9 cellular contexts compared by ENCODE assay signal in genomic region chr22:23216331-23217170, GRCh38. TPM values are rescaled to one million over a fixed set of nuclear protein-coding genes. Genes with fewer than 3 reads are reported as not detected.
DNase-seq lines count a peak whose midpoint lies in the region; ATAC-seq and TF ChIP-seq lines count a peak whose summit lies in the region.
"Had no signal": no experiment of that assay in that cellular context is flagged by ENCODE, and none has a peak within 500 bp of the region (broad histone marks: within the 10 kb centered on the region; RNA-seq: fewer than 3 reads in every experiment).

No MANE protein-coding gene starts in this region.

- H3K27me3 ChIP-seq in heart left ventricle (no peaks in the 10 kb centered on the region), muscle layer of duodenum (ENCODE audit: low read depth, low read length) (no peaks in the 10 kb centered on the region), aorta (ENCODE audit: control insufficient read depth in 1 of 2, insufficient read depth in 2 of 2, low read length in 1 of 2) (no peaks in the 10 kb centered on the region)
- H3K27me3 ChIP-seq: cardiac muscle cell had no signal

- DNase-seq in heart left ventricle: no peak
- no peak for DNase-seq in Right ventricle myocardium inferior (ENCODE audit: missing footprints)
- peak; percentile 65 to 73 for DNase-seq in activated T-cell treated with anti-CD3 and anti-CD28 coated beads, Interleukin-2, amount 50 U/mL, for 48 hours
- DNase-seq in aorta: peak; percentile 37 to 49
- no peak for DNase-seq in NCI-H146 treated with DMSO at 0.1 percent for 48 hours (lab: John Stamatoyannopoulos, UW; ENCODE audit: unreplicated experiment)

- H3K4me1 ChIP-seq in heart left ventricle: peaks cover 25 to 100% (median 80%) of the 10 kb centered on the region in 12 donors
- H3K4me1 ChIP-seq in muscle layer of duodenum (ENCODE audit: control insufficient read depth in 1 of 2, insufficient read depth in 2 of 2, low read length in 2 of 2): peaks cover 36 to 50% of the 10 kb centered on the region in 2 donors
- H3K4me1 ChIP-seq in aorta (ENCODE audit: control insufficient read depth in 1 of 2, insufficient read depth in 2 of 2, low read length in 2 of 2): peaks cover 4 to 8% of the 10 kb centered on the region in 2 donors

- TF ChIP-seq POLR2A in heart left ventricle (IDR thresholded peaks at IDR 0.05): no peak

- no peaks in the 10 kb centered on the region for H3K36me3 ChIP-seq in heart left ventricle
- H3K36me3 ChIP-seq in muscle layer of duodenum (ENCODE audit: control insufficient read depth in 1 of 2, insufficient read depth in 2 of 2, low read length in 2 of 2): no peaks in the 10 kb centered on the region
- no peaks in the 10 kb centered on the region for H3K36me3 ChIP-seq in aorta (ENCODE audit: control insufficient read depth in 1 of 2, insufficient read depth in 2 of 2, low read length in 1 of 2)
- H3K36me3 ChIP-seq: cardiac muscle cell had no signal

- WGBS in heart left ventricle, 4 donors: 73 to 86% (median 78%) methylated on average over 16 of the region's 16 CpGs
- WGBS in aorta, 2 donors: 79 to 88% methylated on average over 16 of the region's 16 CpGs

- H3K4me3 ChIP-seq in heart left ventricle (no peak overlapping the region), muscle layer of duodenum (ENCODE audit: low read depth in 1 of 2, low read length in 2 of 2) (no peak overlapping the region), aorta (ENCODE audit: low read length in 2 of 2) (no peak overlapping the region)
- H3K4me3 ChIP-seq: cardiac muscle cell had no signal

- H3K27ac ChIP-seq in heart left ventricle: peak overlapping the region in 9 of 12 donors; percentile 19 to 68 (median 48)
- H3K27ac ChIP-seq in muscle layer of duodenum (ENCODE audit: low read length): peak overlapping the region; percentile 43
- peak overlapping the region in 1 of 2 donors; percentile 11 for H3K27ac ChIP-seq in aorta (ENCODE audit: low read depth in 1 of 2, low read length in 2 of 2)
- H3K27ac ChIP-seq: cardiac muscle cell had no signal

- no peak for TF ChIP-seq CTCF in heart left ventricle (IDR thresholded peaks at IDR 0.05)

- intact Hi-C loops in heart left ventricle (cut with DNase I): loop anchor here in 4 of 10 donors (2.0 to 5.0 kb wide), 2 partner anchors 20 to 34 kb away; partner anchors contain the start of gene BCR (in 3 of the 4)
- intact Hi-C loops in Right ventricle myocardium inferior (cut with DNase I): no loop called here
- intact Hi-C loops in aorta (cut with DNase I): loop anchor here in 1 of 2 donors (5.0 kb wide), 2 partner anchors 34 to 41 kb away; partner anchors contain the start of gene BCR

- H3K9me3 ChIP-seq in heart left ventricle (no peaks in the 10 kb centered on the region), muscle layer of duodenum (ENCODE audit: control insufficient read depth in 1 of 2, low read length in 2 of 2) (no peaks in the 10 kb centered on the region), aorta (ENCODE audit: control insufficient read depth, low read length) (no peaks in the 10 kb centered on the region)

- no peak for ATAC-seq in heart left ventricle
- no peak for ATAC-seq in Right ventricle myocardium inferior
- ATAC-seq in aorta (ENCODE audit: low FRiP score): no peak
- ATAC-seq in HG02623 (IDR thresholded peaks at IDR 0.05; ENCODE audit: unreplicated experiment): no peak
- ATAC-seq in GM21381 (IDR thresholded peaks at IDR 0.05; ENCODE audit: unreplicated experiment): no peak

RNA-seq across cellular contexts. Expression of gene BCR, which starts 36.2 kb away (rescaled TPM):
- 10 to 100 TPM; 24.0 to 51.1 (median 29.3) TPM for total RNA-seq in heart left ventricle
- 10 to 100 TPM; 12.6 to 22.4 TPM for polyA plus RNA-seq in heart left ventricle
- 29.0 TPM for total RNA-seq in Right ventricle myocardium inferior
- total RNA-seq in aorta: 100 to 1,000 TPM; 113 to 120 TPM
- polyA plus RNA-seq in aorta: 10 to 100 TPM in 1 of 2 donors, 1 to 10 TPM in 1; 5.3 to 30.1 TPM

Comparison
In these comparisons a context has a peak if more than half of its experiments do, and no peak if none do; other contexts are left out.
1. DNase-seq: peak in activated T-cell treated with anti-CD3 and anti-CD28 coated beads, Interleukin-2, amount 50 U/mL, for 48 hours (2 of 2) and aorta (2 of 2); none in heart left ventricle (0 of 5), Right ventricle myocardium inferior (single experiment) and NCI-H146 treated with DMSO at 0.1 percent for 48 hours (single experiment).